In genomic region chr2:78941751-78942150, GRCh38 we compare ENCODE assay signal across 23 cellular contexts.
DNase-seq lines count a peak whose midpoint lies in the region; ATAC-seq, FAIRE-seq and TF ChIP-seq lines count a peak whose summit lies in the region.
"Had no signal": no experiment of that assay in that cellular context is flagged by ENCODE, and none has a peak within 500 bp of the region (broad histone marks: within the 10 kb centered on the region; RNA-seq: fewer than 3 reads in every experiment).

No MANE protein-coding gene starts in this region.

- H3K4me1 Mint-ChIP-seq in astrocyte (ENCODE audit: low read depth, unreplicated experiment), result peaks cover 5% of the 10 kb centered on the region
- no peaks in the 10 kb centered on the region for H3K4me1 Mint-ChIP-seq in mesothelial cell of epicardium
- no peaks in the 10 kb centered on the region for H3K4me1 Mint-ChIP-seq in MCF 10A (ENCODE audit: insufficient read depth, unreplicated experiment)
- no peaks in the 10 kb centered on the region for H3K4me1 Mint-ChIP-seq in chondrocyte (ENCODE audit: low read depth)
- H3K4me1 Mint-ChIP-seq: CD4-positive, CD25-positive, alpha-beta regulatory T cell; CD8-positive, alpha-beta memory T cell had no signal

- no peak overlapping the region for H3K4me3 ChIP-seq in astrocyte (ENCODE audit: insufficient read depth, low read depth, low read length)
- H3K4me3 ChIP-seq in fibroblast of pulmonary artery (replicated peaks; ENCODE audit: low read depth, low read length), result no peak overlapping the region
- no peak overlapping the region for H3K4me3 ChIP-seq in mucosa of descending colon
- H3K4me3 ChIP-seq: GM23248, HAP-1 had no signal

- no peak overlapping the region for H3K4me2 ChIP-seq in astrocyte (ENCODE audit: low read length)

- H3K27me3 Mint-ChIP-seq in astrocyte (ENCODE audit: low read depth, unreplicated experiment), result no peaks in the 10 kb centered on the region
- H3K27me3 Mint-ChIP-seq in mesothelial cell of epicardium (ENCODE audit: low read depth), result no peaks in the 10 kb centered on the region
- H3K27me3 Mint-ChIP-seq in MCF 10A (ENCODE audit: insufficient read depth, unreplicated experiment), result no peaks in the 10 kb centered on the region
- peaks cover 1% of the 10 kb centered on the region for H3K27me3 Mint-ChIP-seq in chondrocyte (ENCODE audit: low read depth)
- H3K27me3 Mint-ChIP-seq: CD4-positive, CD25-positive, alpha-beta regulatory T cell; CD8-positive, alpha-beta memory T cell had no signal

- H3K27ac Mint-ChIP-seq in astrocyte (ENCODE audit: unreplicated experiment) (no peak overlapping the region), mesothelial cell of epicardium (peak overlapping the region; percentile 61), MCF 10A (ENCODE audit: low read depth, unreplicated experiment) (no peak overlapping the region), chondrocyte (ENCODE audit: unreplicated experiment) (no peak overlapping the region)
- H3K27ac Mint-ChIP-seq: CD4-positive, CD25-positive, alpha-beta regulatory T cell had no signal

- TF ChIP-seq CTCF in astrocyte (IDR thresholded peaks at IDR 0.05; ENCODE audit: insufficient read depth, low read depth, low read length), result no peak
- TF ChIP-seq CTCF in fibroblast of pulmonary artery (IDR thresholded peaks at IDR 0.05; ENCODE audit: low read length, missing control alignments), result no peak
- no peak for TF ChIP-seq CTCF in mesothelial cell of epicardium (IDR thresholded peaks at IDR 0.05; ENCODE audit: unreplicated experiment)
- no peak for TF ChIP-seq CTCF in mucosa of descending colon (IDR thresholded peaks at IDR 0.05)
- TF ChIP-seq CTCF in MCF 10A (IDR thresholded peaks at IDR 0.05; ENCODE audit: unreplicated experiment), result no peak
- TF ChIP-seq CTCF in chondrocyte (IDR thresholded peaks at IDR 0.05), result no peak

- POLR2A ChIA-PET in MCF 10A (lab: Yijun Ruan, JAX), result no interaction called here

- H3K36me3 Mint-ChIP-seq in astrocyte (ENCODE audit: low read depth, unreplicated experiment) (no peaks in the 10 kb centered on the region), mesothelial cell of epicardium (peaks cover 2% of the 10 kb centered on the region), MCF 10A (ENCODE audit: insufficient read depth, unreplicated experiment) (no peaks in the 10 kb centered on the region), chondrocyte (ENCODE audit: low read depth) (no peaks in the 10 kb centered on the region)
- H3K36me3 Mint-ChIP-seq: CD4-positive, CD25-positive, alpha-beta regulatory T cell; CD8-positive, alpha-beta memory T cell had no signal

- intact Hi-C loops in mucosa of descending colon (cut with DNase I, micrococcal nuclease), result no loop called here
- intact Hi-C loops in MCF 10A (cut with micrococcal nuclease), result no loop called here

- no TSS peak for BruUV-seq in MCF 10A (replicated peaks; lab: Mats Ljungman, UMichigan)

- FAIRE-seq in astrocyte (lab: Jason Lieb, UNC), result no peak
- FAIRE-seq: GM12891, GM19239 had no signal

- H3K27ac ChIP-seq in astrocyte (ENCODE audit: low read depth, low read length), result peak overlapping the region; percentile 19
- H3K27ac ChIP-seq: GM23248, HL-60 had no signal

- H3K36me3 ChIP-seq in astrocyte (ENCODE audit: insufficient read depth, low read length) (no peaks in the 10 kb centered on the region), mucosa of descending colon (ENCODE audit: low read depth) (no peaks in the 10 kb centered on the region)
- H3K36me3 ChIP-seq: BE2C, HAP-1 had no signal

- no peaks in the 10 kb centered on the region for H4K20me1 ChIP-seq in astrocyte (ENCODE audit: insufficient read depth, low read length)

- CTCF ChIA-PET in MCF 10A (lab: Yijun Ruan, JAX), result no interaction called here

- no peaks in the 10 kb centered on the region for H3K27me3 ChIP-seq in astrocyte (ENCODE audit: insufficient read depth, low read length)
- H3K27me3 ChIP-seq: BE2C had no signal

- H3K4me1 ChIP-seq in astrocyte (ENCODE audit: insufficient read depth, low read length) (no peaks in the 10 kb centered on the region), mucosa of descending colon (ENCODE audit: low read depth) (no peaks in the 10 kb centered on the region)
- H3K4me1 ChIP-seq: BE2C, HAP-1 had no signal

- H3K4me3 Mint-ChIP-seq in astrocyte (ENCODE audit: unreplicated experiment) (no peak overlapping the region), mesothelial cell of epicardium (no peak overlapping the region), MCF 10A (ENCODE audit: unreplicated experiment) (no peak overlapping the region), chondrocyte (ENCODE audit: unreplicated experiment) (no peak overlapping the region)
- H3K4me3 Mint-ChIP-seq: CD4-positive, CD25-positive, alpha-beta regulatory T cell; CD8-positive, alpha-beta memory T cell had no signal

- no peak overlapping the region for H3K9ac ChIP-seq in astrocyte (ENCODE audit: low read length)
- H3K9ac ChIP-seq: GM23248 had no signal

- H2AFZ ChIP-seq in astrocyte (ENCODE audit: low read depth, low read length), result no peak overlapping the region
- H2AFZ ChIP-seq: GM23248 had no signal

- H3K9me3 Mint-ChIP-seq in astrocyte (ENCODE audit: unreplicated experiment) (no peaks in the 10 kb centered on the region), mesothelial cell of epicardium (peaks cover 3% of the 10 kb centered on the region), MCF 10A (ENCODE audit: unreplicated experiment) (no peaks in the 10 kb centered on the region), chondrocyte (ENCODE audit: low read depth) (peaks cover 2% of the 10 kb centered on the region)

- ATAC-seq in mucosa of descending colon, result no peak

- no peaks in the 10 kb centered on the region for H3K9me3 ChIP-seq in astrocyte (ENCODE audit: insufficient read depth, low read depth, low read length)
- no peaks in the 10 kb centered on the region for H3K9me3 ChIP-seq in mucosa of descending colon
- H3K9me3 ChIP-seq: BE2C, HAP-1 had no signal

- DNase-seq in astrocyte (ENCODE audit: low read depth), result no peak
- DNase-seq in fibroblast of pulmonary artery (ENCODE audit: low read depth), result peak; percentile 79
- DNase-seq in mesothelial cell of epicardium (ENCODE audit: low spot score in 2 of 2, unreplicated experiment in 2 of 2), result no peak
- no peak for DNase-seq in stimulated activated naive CD4-positive, alpha-beta T cell (lab: John Stamatoyannopoulos, UW)
- no peak for DNase-seq in mucosa of descending colon
- no peak for DNase-seq in MCF 10A (ENCODE audit: unreplicated experiment)
- no peak for DNase-seq in chondrocyte (ENCODE audit: low spot score)
- DNase-seq: ACHN; BE2C; C1 segment of cervical spinal cord; CD4-positive, CD25-positive, alpha-beta regulatory T cell; CD8-positive, alpha-beta memory T cell; COR-L47; DMS 273 treated with DMSO at 0.1 percent for 48 hours; DMS53; DND-41; EL; GM23248; IMR-90 had no signal

- H3K79me2 ChIP-seq in astrocyte (ENCODE audit: insufficient read depth, low read length), result no peaks in the 10 kb centered on the region
